ENCODE assay signal across 20 cellular contexts in the genomic region with DNA sequence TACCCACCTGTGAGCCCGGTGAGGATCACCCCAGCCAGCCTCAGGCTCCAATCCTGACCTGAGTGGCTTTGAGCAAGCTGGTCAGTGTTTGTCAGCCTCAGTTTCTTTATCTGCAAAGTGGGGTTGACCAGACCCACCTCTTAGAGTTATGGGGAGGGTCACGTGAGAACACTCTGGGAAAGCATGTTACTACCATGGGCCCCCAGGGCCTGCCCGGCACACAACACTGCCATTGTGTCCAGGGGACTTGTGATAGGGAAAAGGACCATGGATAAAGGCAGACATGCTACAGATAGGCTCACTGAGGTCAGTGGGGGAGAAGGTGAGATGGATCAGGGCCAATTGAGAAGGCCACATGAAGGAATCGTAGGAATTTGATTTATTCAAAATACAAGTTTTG. TPM values are rescaled to one million over a fixed set of nuclear protein-coding genes. Genes with fewer than 3 reads are reported as not detected.
A peak's percentile ranks its signal among the peaks of the same experiment; 100 is the strongest.
DNase-seq lines count a peak whose midpoint lies in the region; ATAC-seq and TF ChIP-seq lines count a peak whose summit lies in the region.
"Had no signal": no experiment of that assay in that cellular context is flagged by ENCODE, and none has a peak within 500 bp of the region (broad histone marks: within the 10 kb centered on the region; RNA-seq: fewer than 3 reads in every experiment).

No MANE protein-coding gene starts in this region.

- peak overlapping the region in 1 of 2 experiments; percentile 41; a peak in 1 of 4 replicates for H4K8ac ChIP-seq in IMR-90 (ENCODE audit: low read depth in 2 of 2, low read length in 2 of 2)

- no peaks in the 10 kb centered on the region for H3K9me3 ChIP-seq in IMR-90 (ENCODE audit: control insufficient read depth, insufficient read depth, low read length)
- H3K9me3 ChIP-seq in thoracic aorta, result no peaks in the 10 kb centered on the region
- H3K9me3 ChIP-seq: A549 had no signal

- POLR2A ChIA-PET in IMR-90 (lab: Charles Lee; ENCODE audit: unreplicated experiment), result no interaction called here
- POLR2A ChIA-PET in activated CD4-positive, alpha-beta memory T cell treated with anti-CD3 and anti-CD28 coated beads, Interleukin-2, amount 10 ng/mL, durations not matched to agents 7 days and 5 days (lab: Charles Lee), result no interaction called here

- CTCF ChIA-PET in activated naive CD4-positive, alpha-beta T cell treated with anti-CD3 and anti-CD28 coated beads, Interleukin-2, amount 10 ng/mL, durations not matched to agents 7 days and 5 days (lab: Charles Lee), result interaction anchor here (1.9 kb wide), 1 partner anchor 26 kb away, joined by 4 read pairs; no protein-coding TSS in a partner anchor
- CTCF ChIA-PET in IMR-90 (lab: Yijun Ruan, JAX), result no interaction called here
- CTCF ChIA-PET in activated CD4-positive, alpha-beta memory T cell treated with anti-CD3 and anti-CD28 coated beads, Interleukin-2, amount 10 ng/mL, durations not matched to agents 7 days and 5 days (lab: Charles Lee), result no interaction called here

- H3K4ac ChIP-seq in IMR-90 (ENCODE audit: low read depth, low read length), result peak overlapping the region; percentile 91

- TF ChIP-seq CTCF in IMR-90 (conservative IDR thresholded peaks at IDR 0.05; ENCODE audit: low read depth, low read length), result no peak
- TF ChIP-seq CTCF in thoracic aorta (IDR thresholded peaks at IDR 0.05), result no peak

- H3K9me3 Mint-ChIP-seq in activated naive CD4-positive, alpha-beta T cell treated with anti-CD3 and anti-CD28 coated beads, Interleukin-2, amount 10 ng/mL, durations not matched to agents 7 days and 5 days, result no peaks in the 10 kb centered on the region
- H3K9me3 Mint-ChIP-seq in activated CD4-positive, alpha-beta memory T cell treated with anti-CD3 and anti-CD28 coated beads, Interleukin-2, amount 10 ng/mL, durations not matched to agents 7 days and 5 days, result no peaks in the 10 kb centered on the region
- H3K9me3 Mint-ChIP-seq: stimulated activated naive B cell treated with anti-CD40 and anti-IgM and Interleukin-4, amounts not matched to agents 10 μg/mL and 1 μg/mL and 100 μg/mL, for 72 hours had no signal

- no peak overlapping the region for H3K56ac ChIP-seq in IMR-90 (ENCODE audit: extremely low read depth, insufficient read depth, low read length)

- peaks cover 25 to 76% of the 10 kb centered on the region in 2 experiments; a peak in 3 of 4 replicates for H3K79me1 ChIP-seq in IMR-90 (ENCODE audit: low read depth in 1 of 2, low read length in 2 of 2)

- no peak overlapping the region for H3K4me2 ChIP-seq in IMR-90 (ENCODE audit: low read depth, low read length)
- H3K4me2 ChIP-seq: A549 had no signal

- in situ Hi-C loops in IMR-90 (cut with MboI; ENCODE audit: low sequenced_read_pairs), result no loop called here

- peaks cover 19% of the 10 kb centered on the region for H4K20me1 ChIP-seq in IMR-90 (ENCODE audit: insufficient read depth, low read length)

- H3K4me1 Mint-ChIP-seq in activated naive CD4-positive, alpha-beta T cell treated with anti-CD3 and anti-CD28 coated beads, Interleukin-2, amount 10 ng/mL, durations not matched to agents 7 days and 5 days, result peaks cover 72% of the 10 kb centered on the region
- peaks cover 47% of the 10 kb centered on the region for H3K4me1 Mint-ChIP-seq in activated CD4-positive, alpha-beta memory T cell treated with anti-CD3 and anti-CD28 coated beads, Interleukin-2, amount 10 ng/mL, durations not matched to agents 7 days and 5 days

- DNase-seq in activated naive CD4-positive, alpha-beta T cell treated with anti-CD3 and anti-CD28 coated beads, Interleukin-2, amount 10 ng/mL, durations not matched to agents 7 days and 5 days, result no peak
- DNase-seq in activated naive CD4-positive, alpha-beta T cell treated with anti-CD3 and anti-CD28 coated beads, Interleukin-2, amount 50 U/mL, for 16 hours, result no peak
- no peak for DNase-seq in IMR-90
- peak; percentile 55 for DNase-seq in foreskin melanocyte
- no peak for DNase-seq in thoracic aorta (ENCODE audit: low spot score)
- DNase-seq in activated CD4-positive, alpha-beta memory T cell treated with anti-CD3 and anti-CD28 coated beads, Interleukin-2, amount 10 ng/mL, durations not matched to agents 7 days and 5 days, result no peak
- DNase-seq: activated CD4-positive, alpha-beta T cell treated with anti-CD3 and anti-CD28 coated beads, Interleukin-2, amount 50 U/mL, for 1 hour; activated T-cell treated with anti-CD3 and anti-CD28 coated beads, Interleukin-2, amount 50 U/mL, for 1 hour; central memory CD4-positive, alpha-beta T cell; DMS153; effector CD4-positive, alpha-beta T cell; GDM1; NCI-H1105 treated with DMSO at 0.1 percent for 48 hours; NCI-H526 treated with DMSO at 0.1 percent for 48 hours; SHP77; stimulated activated naive B cell treated with anti-CD40 and anti-IgM and Interleukin-4, amounts not matched to agents 10 μg/mL and 1 μg/mL and 100 μg/mL, for 72 hours had no signal

- WGBS in IMR-90 (ENCODE audit: extremely low coverage in 2 of 2, insufficient read length in 1 of 2), 2 experiments, result 100% methylated on average over 1 of the region's 4 CpGs; no CpG with 5 or more reads in 1 of the 2 experiments

- H3K4me3 ChIP-seq in IMR-90 (ENCODE audit: insufficient read depth, low read depth, low read length) (no peak overlapping the region), thoracic aorta (no peak overlapping the region)
- H3K4me3 ChIP-seq: A549 had no signal

- no peak overlapping the region for H3K4me3 Mint-ChIP-seq in activated naive CD4-positive, alpha-beta T cell treated with anti-CD3 and anti-CD28 coated beads, Interleukin-2, amount 10 ng/mL, durations not matched to agents 7 days and 5 days
- no peak overlapping the region for H3K4me3 Mint-ChIP-seq in activated CD4-positive, alpha-beta memory T cell treated with anti-CD3 and anti-CD28 coated beads, Interleukin-2, amount 10 ng/mL, durations not matched to agents 7 days and 5 days
- H3K4me3 Mint-ChIP-seq: stimulated activated naive B cell treated with anti-CD40 and anti-IgM and Interleukin-4, amounts not matched to agents 10 μg/mL and 1 μg/mL and 100 μg/mL, for 72 hours had no signal

- peak overlapping the region; percentile 80 for H4K91ac ChIP-seq in IMR-90 (ENCODE audit: insufficient read depth, low read depth, low read length)

- H3K36me3 ChIP-seq in IMR-90 (ENCODE audit: control insufficient read depth, insufficient read depth, low read length) (no peaks in the 10 kb centered on the region), thoracic aorta (no peaks in the 10 kb centered on the region)

- H3K27ac Mint-ChIP-seq in activated naive CD4-positive, alpha-beta T cell treated with anti-CD3 and anti-CD28 coated beads, Interleukin-2, amount 10 ng/mL, durations not matched to agents 7 days and 5 days, result peak overlapping the region; percentile 77
- H3K27ac Mint-ChIP-seq in activated CD4-positive, alpha-beta memory T cell treated with anti-CD3 and anti-CD28 coated beads, Interleukin-2, amount 10 ng/mL, durations not matched to agents 7 days and 5 days, result no peak overlapping the region
- H3K27ac Mint-ChIP-seq: stimulated activated naive B cell treated with anti-CD40 and anti-IgM and Interleukin-4, amounts not matched to agents 10 μg/mL and 1 μg/mL and 100 μg/mL, for 72 hours had no signal

- no peaks in the 10 kb centered on the region for H3K27me3 ChIP-seq in IMR-90 (ENCODE audit: control insufficient read depth, insufficient read depth, low read length)
- no peaks in the 10 kb centered on the region for H3K27me3 ChIP-seq in thoracic aorta (replicated peaks; ENCODE audit: insufficient read depth)

- no peak overlapping the region for H3K18ac ChIP-seq in IMR-90 (ENCODE audit: low read depth, low read length)

- H4K5ac ChIP-seq in IMR-90 (ENCODE audit: low read depth, low read length), result no peak overlapping the region

- peak overlapping the region; percentile 75 for H3K14ac ChIP-seq in IMR-90 (replicated peaks; ENCODE audit: low read depth, low read length)

- peak overlapping the region; percentile 55 for H2BK20ac ChIP-seq in IMR-90 (ENCODE audit: low read depth, low read length)

- H3K9ac ChIP-seq in IMR-90 (ENCODE audit: low read depth, low read length), result no peak overlapping the region

- H2AK5ac ChIP-seq in IMR-90 (ENCODE audit: low read depth, low read length), result peak overlapping the region; percentile 96; the same call in 1 of the 2 replicates

- TF ChIP-seq POLR2A in IMR-90 (IDR thresholded peaks at IDR 0.05; ENCODE audit: low read depth, low read length), result no peak

- peak overlapping the region; percentile 43 for H2AK9ac ChIP-seq in IMR-90 (replicated peaks; ENCODE audit: low read depth, low read length, poor library complexity)

- H3K36me3 Mint-ChIP-seq in activated naive CD4-positive, alpha-beta T cell treated with anti-CD3 and anti-CD28 coated beads, Interleukin-2, amount 10 ng/mL, durations not matched to agents 7 days and 5 days, result peaks cover 29% of the 10 kb centered on the region
- H3K36me3 Mint-ChIP-seq in activated CD4-positive, alpha-beta memory T cell treated with anti-CD3 and anti-CD28 coated beads, Interleukin-2, amount 10 ng/mL, durations not matched to agents 7 days and 5 days (ENCODE audit: low read depth), result peaks cover 7% of the 10 kb centered on the region

- dilution Hi-C loops in IMR-90 (cut with HindIII; ENCODE audit: low sequenced_read_pairs, unreplicated experiment), result no loop called here

- H3K23ac ChIP-seq in IMR-90 (ENCODE audit: low read depth, low read length), result peak overlapping the region; percentile 48; the same call in 1 of the 2 replicates

- peak overlapping the region; percentile 92 for H2BK120ac ChIP-seq in IMR-90 (ENCODE audit: low read depth, low read length)

- TF ChIP-seq RAD21 in IMR-90 (IDR thresholded peaks at IDR 0.05; ENCODE audit: low read length), result no peak

- H3K9me1 ChIP-seq in IMR-90 (ENCODE audit: insufficient read depth, low read length), result peaks cover 75% of the 10 kb centered on the region

- ATAC-seq in IMR-90 (ENCODE audit: low read depth), result no peak
- no peak for ATAC-seq in thoracic aorta (ENCODE audit: insufficient number of reproducible peaks, low FRiP score, low read depth)
- no peak for ATAC-seq in HG02973 (IDR thresholded peaks at IDR 0.05; ENCODE audit: unreplicated experiment)
- ATAC-seq in esophagus mucosa, result no peak
- ATAC-seq: A549; sciatic nerve; stimulated activated naive B cell treated with anti-CD40 and anti-IgM and Interleukin-4, amounts not matched to agents 10 μg/mL and 1 μg/mL and 100 μg/mL, for 72 hours had no signal

- H2AFZ ChIP-seq in IMR-90 (replicated peaks; ENCODE audit: low read length, poor library complexity), result no peak overlapping the region

- H3K4me1 ChIP-seq in IMR-90 (ENCODE audit: control insufficient read depth, insufficient read depth, low read length), result peaks cover 59% of the 10 kb centered on the region
- H3K4me1 ChIP-seq in thoracic aorta (ENCODE audit: control insufficient read depth in 1 of 2, low read depth in 2 of 2), result peaks cover 31 to 50% of the 10 kb centered on the region in 2 donors

- peak overlapping the region; percentile 79; the same call in 2 of the 3 replicates for H2BK15ac ChIP-seq in IMR-90 (ENCODE audit: low read depth, low read length)

- intact Hi-C loops in IMR-90 (cut with micrococcal nuclease), result no loop called here

- H2BK5ac ChIP-seq in IMR-90 (ENCODE audit: low read depth, low read length, poor library complexity, severe bottlenecking), result peak overlapping the region; percentile 32

- H3K27ac ChIP-seq in IMR-90 (ENCODE audit: insufficient read depth, low read length) (no peak overlapping the region), thoracic aorta (peak overlapping the region; percentile 73 to 91)
- H3K27ac ChIP-seq: A549 had no signal

- BruUV-seq in IMR-90 (replicated peaks; lab: Mats Ljungman, UMichigan), result no TSS peak

- H3K27me3 Mint-ChIP-seq in activated naive CD4-positive, alpha-beta T cell treated with anti-CD3 and anti-CD28 coated beads, Interleukin-2, amount 10 ng/mL, durations not matched to agents 7 days and 5 days, result no peaks in the 10 kb centered on the region
- H3K27me3 Mint-ChIP-seq in activated CD4-positive, alpha-beta memory T cell treated with anti-CD3 and anti-CD28 coated beads, Interleukin-2, amount 10 ng/mL, durations not matched to agents 7 days and 5 days, result no peaks in the 10 kb centered on the region
- H3K27me3 Mint-ChIP-seq: stimulated activated naive B cell treated with anti-CD40 and anti-IgM and Interleukin-4, amounts not matched to agents 10 μg/mL and 1 μg/mL and 100 μg/mL, for 72 hours had no signal

RNA-seq across cellular contexts. Expression of a gene that starts 32.1 kb away (rescaled TPM):
- 0.18 and 0.28 TPM in 2 replicates for total RNA-seq in IMR-90 (2012; rRNA removed)
- polyA plus RNA-seq in IMR-90 (2012; rRNA removed), result 1.6 and 2.4 TPM in 2 replicates
- polyA plus RNA-seq in IMR-90 (2012; cell fraction: cytosol; rRNA removed), result 1.1 and 1.9 TPM in 2 replicates
- polyA plus RNA-seq in IMR-90 (2012; cell fraction: nucleus; rRNA removed; ENCODE audit: low replicate concordance), result 1.9 and 4.1 TPM in 2 replicates
- 10 to 100 TPM; 16.8 to 43.2 TPM for total RNA-seq in thoracic aorta
- 1.4 TPM for total RNA-seq in esophagus mucosa
- total RNA-seq in activated CD4-positive, alpha-beta memory T cell treated with anti-CD3 and anti-CD28 coated beads, Interleukin-2, amount 10 ng/mL, durations not matched to agents 7 days and 5 days, result under 1 TPM; 0.23 to 0.63 TPM
